ENCODE assay signal across 1 cellular context in the genomic region with DNA sequence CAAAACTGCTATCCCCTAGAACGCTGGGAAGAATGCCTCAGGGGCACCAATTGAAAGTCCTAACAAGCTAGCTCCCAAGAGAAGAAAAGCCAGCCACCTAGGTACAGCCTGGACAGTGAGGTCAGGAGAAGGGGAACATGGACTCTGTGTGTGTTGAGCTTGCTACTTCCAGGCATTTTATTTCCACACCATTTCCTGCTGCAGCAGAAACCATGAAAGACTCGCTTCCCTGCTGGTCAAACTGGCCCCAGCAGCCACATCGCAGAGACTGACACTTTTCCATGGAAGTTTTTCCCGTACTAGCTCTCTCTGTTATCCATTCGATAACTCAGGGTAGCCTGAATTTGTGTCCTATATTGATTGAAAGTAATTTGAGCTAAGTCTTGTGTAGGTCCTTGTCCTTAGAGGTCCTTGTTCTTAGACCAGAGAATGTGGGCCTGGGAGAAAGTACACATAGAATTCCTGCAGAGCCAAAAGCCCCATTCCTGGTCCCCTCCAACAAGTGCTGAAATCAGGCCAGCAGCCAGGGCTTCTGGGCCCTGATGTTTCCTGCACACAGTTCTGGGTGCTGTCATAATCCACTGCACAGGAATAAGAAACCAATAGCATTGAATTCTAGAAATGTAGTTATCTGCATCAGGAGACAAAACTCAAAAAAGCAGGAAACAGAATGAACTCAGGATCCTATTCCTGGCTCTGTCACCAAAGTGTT.
TF ChIP-seq lines count a peak whose summit lies in the region.

No MANE protein-coding gene starts in this region.

TF ChIP-seq in H1, 55 proteins besides CTCF, POLR2A, EP300 and RAD21 (continued from another document):
- TF ChIP-seq, protein P1, sequence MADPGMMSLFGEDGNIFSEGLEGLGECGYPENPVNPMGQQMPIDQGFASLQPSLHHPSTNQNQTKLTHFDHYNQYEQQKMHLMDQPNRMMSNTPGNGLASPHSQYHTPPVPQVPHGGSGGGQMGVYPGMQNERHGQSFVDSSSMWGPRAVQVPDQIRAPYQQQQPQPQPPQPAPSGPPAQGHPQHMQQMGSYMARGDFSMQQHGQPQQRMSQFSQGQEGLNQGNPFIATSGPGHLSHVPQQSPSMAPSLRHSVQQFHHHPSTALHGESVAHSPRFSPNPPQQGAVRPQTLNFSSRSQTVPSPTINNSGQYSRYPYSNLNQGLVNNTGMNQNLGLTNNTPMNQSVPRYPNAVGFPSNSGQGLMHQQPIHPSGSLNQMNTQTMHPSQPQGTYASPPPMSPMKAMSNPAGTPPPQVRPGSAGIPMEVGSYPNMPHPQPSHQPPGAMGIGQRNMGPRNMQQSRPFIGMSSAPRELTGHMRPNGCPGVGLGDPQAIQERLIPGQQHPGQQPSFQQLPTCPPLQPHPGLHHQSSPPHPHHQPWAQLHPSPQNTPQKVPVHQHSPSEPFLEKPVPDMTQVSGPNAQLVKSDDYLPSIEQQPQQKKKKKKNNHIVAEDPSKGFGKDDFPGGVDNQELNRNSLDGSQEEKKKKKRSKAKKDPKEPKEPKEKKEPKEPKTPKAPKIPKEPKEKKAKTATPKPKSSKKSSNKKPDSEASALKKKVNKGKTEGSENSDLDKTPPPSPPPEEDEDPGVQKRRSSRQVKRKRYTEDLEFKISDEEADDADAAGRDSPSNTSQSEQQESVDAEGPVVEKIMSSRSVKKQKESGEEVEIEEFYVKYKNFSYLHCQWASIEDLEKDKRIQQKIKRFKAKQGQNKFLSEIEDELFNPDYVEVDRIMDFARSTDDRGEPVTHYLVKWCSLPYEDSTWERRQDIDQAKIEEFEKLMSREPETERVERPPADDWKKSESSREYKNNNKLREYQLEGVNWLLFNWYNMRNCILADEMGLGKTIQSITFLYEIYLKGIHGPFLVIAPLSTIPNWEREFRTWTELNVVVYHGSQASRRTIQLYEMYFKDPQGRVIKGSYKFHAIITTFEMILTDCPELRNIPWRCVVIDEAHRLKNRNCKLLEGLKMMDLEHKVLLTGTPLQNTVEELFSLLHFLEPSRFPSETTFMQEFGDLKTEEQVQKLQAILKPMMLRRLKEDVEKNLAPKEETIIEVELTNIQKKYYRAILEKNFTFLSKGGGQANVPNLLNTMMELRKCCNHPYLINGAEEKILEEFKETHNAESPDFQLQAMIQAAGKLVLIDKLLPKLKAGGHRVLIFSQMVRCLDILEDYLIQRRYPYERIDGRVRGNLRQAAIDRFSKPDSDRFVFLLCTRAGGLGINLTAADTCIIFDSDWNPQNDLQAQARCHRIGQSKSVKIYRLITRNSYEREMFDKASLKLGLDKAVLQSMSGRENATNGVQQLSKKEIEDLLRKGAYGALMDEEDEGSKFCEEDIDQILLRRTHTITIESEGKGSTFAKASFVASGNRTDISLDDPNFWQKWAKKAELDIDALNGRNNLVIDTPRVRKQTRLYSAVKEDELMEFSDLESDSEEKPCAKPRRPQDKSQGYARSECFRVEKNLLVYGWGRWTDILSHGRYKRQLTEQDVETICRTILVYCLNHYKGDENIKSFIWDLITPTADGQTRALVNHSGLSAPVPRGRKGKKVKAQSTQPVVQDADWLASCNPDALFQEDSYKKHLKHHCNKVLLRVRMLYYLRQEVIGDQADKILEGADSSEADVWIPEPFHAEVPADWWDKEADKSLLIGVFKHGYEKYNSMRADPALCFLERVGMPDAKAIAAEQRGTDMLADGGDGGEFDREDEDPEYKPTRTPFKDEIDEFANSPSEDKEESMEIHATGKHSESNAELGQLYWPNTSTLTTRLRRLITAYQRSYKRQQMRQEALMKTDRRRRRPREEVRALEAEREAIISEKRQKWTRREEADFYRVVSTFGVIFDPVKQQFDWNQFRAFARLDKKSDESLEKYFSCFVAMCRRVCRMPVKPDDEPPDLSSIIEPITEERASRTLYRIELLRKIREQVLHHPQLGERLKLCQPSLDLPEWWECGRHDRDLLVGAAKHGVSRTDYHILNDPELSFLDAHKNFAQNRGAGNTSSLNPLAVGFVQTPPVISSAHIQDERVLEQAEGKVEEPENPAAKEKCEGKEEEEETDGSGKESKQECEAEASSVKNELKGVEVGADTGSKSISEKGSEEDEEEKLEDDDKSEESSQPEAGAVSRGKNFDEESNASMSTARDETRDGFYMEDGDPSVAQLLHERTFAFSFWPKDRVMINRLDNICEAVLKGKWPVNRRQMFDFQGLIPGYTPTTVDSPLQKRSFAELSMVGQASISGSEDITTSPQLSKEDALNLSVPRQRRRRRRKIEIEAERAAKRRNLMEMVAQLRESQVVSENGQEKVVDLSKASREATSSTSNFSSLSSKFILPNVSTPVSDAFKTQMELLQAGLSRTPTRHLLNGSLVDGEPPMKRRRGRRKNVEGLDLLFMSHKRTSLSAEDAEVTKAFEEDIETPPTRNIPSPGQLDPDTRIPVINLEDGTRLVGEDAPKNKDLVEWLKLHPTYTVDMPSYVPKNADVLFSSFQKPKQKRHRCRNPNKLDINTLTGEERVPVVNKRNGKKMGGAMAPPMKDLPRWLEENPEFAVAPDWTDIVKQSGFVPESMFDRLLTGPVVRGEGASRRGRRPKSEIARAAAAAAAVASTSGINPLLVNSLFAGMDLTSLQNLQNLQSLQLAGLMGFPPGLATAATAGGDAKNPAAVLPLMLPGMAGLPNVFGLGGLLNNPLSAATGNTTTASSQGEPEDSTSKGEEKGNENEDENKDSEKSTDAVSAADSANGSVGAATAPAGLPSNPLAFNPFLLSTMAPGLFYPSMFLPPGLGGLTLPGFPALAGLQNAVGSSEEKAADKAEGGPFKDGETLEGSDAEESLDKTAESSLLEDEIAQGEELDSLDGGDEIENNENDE (IDR thresholded peaks at IDR 0.05; ENCODE audit: insufficient replicate concordance, low read length), result no peak
